17 cellular contexts compared by ENCODE assay signal in the genomic region with DNA sequence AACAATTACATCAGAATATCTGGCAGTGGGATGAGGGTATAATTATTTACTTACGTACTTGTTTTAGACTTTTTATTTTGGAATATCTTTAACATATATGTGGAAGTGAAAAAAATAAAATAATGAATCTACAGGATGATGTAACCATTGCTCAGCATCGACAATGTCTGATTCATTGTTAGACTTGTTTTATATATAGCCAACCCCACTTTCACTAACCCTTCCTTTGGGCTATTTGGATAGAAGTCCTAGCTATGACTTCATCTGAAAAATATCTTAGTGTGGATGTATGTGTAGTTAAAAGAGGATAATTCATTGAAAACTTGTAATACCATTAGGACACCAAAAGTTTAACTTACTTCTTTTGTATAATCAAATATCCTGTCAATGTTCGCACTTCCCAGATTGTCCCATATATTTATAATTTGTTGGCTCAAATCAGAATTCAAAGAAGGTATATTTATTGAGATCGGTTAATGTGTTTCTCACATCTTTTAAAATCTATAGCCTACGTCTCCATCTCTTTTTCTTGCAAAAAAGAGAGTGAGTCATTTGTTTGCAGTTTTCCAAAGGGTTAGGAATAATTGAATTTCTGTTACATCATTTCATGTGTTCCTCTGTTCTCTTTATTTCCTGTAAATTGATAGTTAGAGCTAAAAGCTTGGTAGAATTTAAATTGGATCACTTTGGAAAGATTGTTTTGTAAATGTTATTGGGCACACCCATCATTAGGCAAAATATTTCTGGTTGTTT.
DNase-seq lines count a peak whose midpoint lies in the region; ATAC-seq and TF ChIP-seq lines count a peak whose summit lies in the region.
"Had no signal": no experiment of that assay in that cellular context is flagged by ENCODE, and none has a peak within 500 bp of the region (broad histone marks: within the 10 kb centered on the region; RNA-seq: fewer than 3 reads in every experiment).

No MANE protein-coding gene starts in this region.

- H3K4me3 Mint-ChIP-seq in CD4-positive, alpha-beta memory T cell: no peak overlapping the region
- H3K4me3 Mint-ChIP-seq: activated T-helper 17 cell treated with anti-CD3 and anti-CD28 coated beads, Interleukin-2, amount 50 U/mL, for 72 hours; central memory CD8-positive, alpha-beta T cell had no signal

- no peaks in the 10 kb centered on the region for H3K36me3 Mint-ChIP-seq in CD4-positive, alpha-beta memory T cell

- H3K9me3 Mint-ChIP-seq in CD4-positive, alpha-beta memory T cell: no peaks in the 10 kb centered on the region
- H3K9me3 Mint-ChIP-seq: activated T-helper 17 cell treated with anti-CD3 and anti-CD28 coated beads, Interleukin-2, amount 50 U/mL, for 72 hours; central memory CD8-positive, alpha-beta T cell had no signal

- no peak for ATAC-seq in HG02884 (IDR thresholded peaks at IDR 0.05; ENCODE audit: unreplicated experiment)
- ATAC-seq: activated T-helper 17 cell treated with anti-CD3 and anti-CD28 coated beads, Interleukin-2, amount 50 U/mL, for 72 hours had no signal

- TF ChIP-seq CTCF in AG04449 (IDR thresholded peaks at IDR 0.05; ENCODE audit: insufficient read depth, low read length, missing control alignments): no peak
- TF ChIP-seq CTCF in cardiac fibroblast (IDR thresholded peaks at IDR 0.05; ENCODE audit: low read depth, low read length): no peak

- no peak overlapping the region for H3K27ac ChIP-seq in CD4-positive, alpha-beta memory T cell (ENCODE audit: low read depth, low read length)
- H3K27ac ChIP-seq: BLaER1 treated with 17β-estradiol and CSF1 and Interleukin-3, amounts not matched to agents 10 nM and 100 nM; neutrophil had no signal

- no peak overlapping the region for H3K27ac Mint-ChIP-seq in CD4-positive, alpha-beta memory T cell
- H3K27ac Mint-ChIP-seq: activated T-helper 17 cell treated with anti-CD3 and anti-CD28 coated beads, Interleukin-2, amount 50 U/mL, for 72 hours had no signal

- no peaks in the 10 kb centered on the region for H3K4me1 Mint-ChIP-seq in CD4-positive, alpha-beta memory T cell
- H3K4me1 Mint-ChIP-seq: activated T-helper 17 cell treated with anti-CD3 and anti-CD28 coated beads, Interleukin-2, amount 50 U/mL, for 72 hours; central memory CD8-positive, alpha-beta T cell had no signal

- no peak overlapping the region for H3K4me3 ChIP-seq in AG04449 (ENCODE audit: low read depth, low read length)
- H3K4me3 ChIP-seq in cardiac fibroblast (replicated peaks in 1 of 2; ENCODE audit: low read depth in 2 of 2, low read length in 2 of 2): no peak overlapping the region
- H3K4me3 ChIP-seq in CD4-positive, alpha-beta memory T cell (ENCODE audit: low read length in 2 of 2): no peak overlapping the region
- H3K4me3 ChIP-seq: BLaER1 treated with 17β-estradiol and CSF1 and Interleukin-3, amounts not matched to agents 10 nM and 100 nM had no signal

- H3K36me3 ChIP-seq in CD4-positive, alpha-beta memory T cell (ENCODE audit: insufficient read depth, low read length): no peaks in the 10 kb centered on the region
- H3K36me3 ChIP-seq: BLaER1 treated with 17β-estradiol and CSF1 and Interleukin-3, amounts not matched to agents 10 nM and 100 nM; neutrophil had no signal

- DNase-seq in AG04449 (ENCODE audit: low read depth, low spot score): peak; percentile 62
- DNase-seq in HT1080 (ENCODE audit: low read depth): peak; percentile 87
- DNase-seq in cardiac fibroblast (ENCODE audit: low read depth in 2 of 2): peak; percentile 34 to 79
- DNase-seq in kidney glomerular epithelial cell (lab: John Stamatoyannopoulos, UW): peak; percentile 75
- DNase-seq in CD4-positive, alpha-beta memory T cell: no peak
- no peak for DNase-seq in stimulated activated CD4-positive, alpha-beta T cell treated with anti-CD3 and anti-CD28 coated beads, Interleukin-1b, Interleukin-23, amount 100 ng/mL, for 48 hours
- DNase-seq in middle frontal gyrus (ENCODE audit: extremely low spot score, low spot score): no peak
- DNase-seq: activated CD4-positive, alpha-beta T cell treated with anti-CD3 and anti-CD28 coated beads for 48 hours; GF-D8; NCI-H2081; stimulated activated CD4-positive, alpha-beta T cell treated with anti-CD3 and anti-CD28 coated beads, Interleukin-2, amount 100 ng/mL, for 24 hours; T-helper 1 cell had no signal

- H3K27me3 Mint-ChIP-seq in CD4-positive, alpha-beta memory T cell: no peaks in the 10 kb centered on the region
- H3K27me3 Mint-ChIP-seq: activated T-helper 17 cell treated with anti-CD3 and anti-CD28 coated beads, Interleukin-2, amount 50 U/mL, for 72 hours; central memory CD8-positive, alpha-beta T cell had no signal

- no peaks in the 10 kb centered on the region for H3K9me3 ChIP-seq in CD4-positive, alpha-beta memory T cell (ENCODE audit: control insufficient read depth in 1 of 2, low read length in 2 of 2)
- H3K9me3 ChIP-seq: BLaER1 treated with 17β-estradiol and CSF1 and Interleukin-3, amounts not matched to agents 10 nM and 100 nM; neutrophil had no signal

- POLR2A ChIA-PET in AG04449 (lab: Yijun Ruan, JAX): no interaction called here
- POLR2A ChIA-PET in CD4-positive, alpha-beta memory T cell (lab: Charles Lee; ENCODE audit: partially characterized antibody): no interaction called here

- intact Hi-C loops in CD4-positive, alpha-beta memory T cell (cut with micrococcal nuclease): no loop called here

- CTCF ChIA-PET in AG04449 (lab: Yijun Ruan, JAX): interaction anchor here (0.7 to 3.8 kb wide), 2 partner anchors 10 to 1306 kb away, joined by 3 to 16 read pairs; no protein-coding TSS in a partner anchor
- CTCF ChIA-PET in CD4-positive, alpha-beta memory T cell (lab: Charles Lee; ENCODE audit: partially characterized antibody): no interaction called here

- no peaks in the 10 kb centered on the region for H3K4me1 ChIP-seq in CD4-positive, alpha-beta memory T cell (ENCODE audit: insufficient read depth, low read length)

- H3K27me3 ChIP-seq in CD4-positive, alpha-beta memory T cell (ENCODE audit: insufficient read depth, low read length): no peaks in the 10 kb centered on the region
- H3K27me3 ChIP-seq: BLaER1 treated with 17β-estradiol and CSF1 and Interleukin-3, amounts not matched to agents 10 nM and 100 nM; neutrophil had no signal

Comparison
In these comparisons a context has a peak if more than half of its experiments do, and no peak if none do; other contexts are left out.
1. DNase-seq: peak in AG04449 (single experiment), HT1080 (single experiment), cardiac fibroblast (2 of 2) and kidney glomerular epithelial cell (single experiment); none in CD4-positive, alpha-beta memory T cell (0 of 5), stimulated activated CD4-positive, alpha-beta T cell treated with anti-CD3 and anti-CD28 coated beads, Interleukin-1b, Interleukin-23, amount 100 ng/mL, for 48 hours (single experiment) and middle frontal gyrus (single experiment).